In the genomic region with DNA sequence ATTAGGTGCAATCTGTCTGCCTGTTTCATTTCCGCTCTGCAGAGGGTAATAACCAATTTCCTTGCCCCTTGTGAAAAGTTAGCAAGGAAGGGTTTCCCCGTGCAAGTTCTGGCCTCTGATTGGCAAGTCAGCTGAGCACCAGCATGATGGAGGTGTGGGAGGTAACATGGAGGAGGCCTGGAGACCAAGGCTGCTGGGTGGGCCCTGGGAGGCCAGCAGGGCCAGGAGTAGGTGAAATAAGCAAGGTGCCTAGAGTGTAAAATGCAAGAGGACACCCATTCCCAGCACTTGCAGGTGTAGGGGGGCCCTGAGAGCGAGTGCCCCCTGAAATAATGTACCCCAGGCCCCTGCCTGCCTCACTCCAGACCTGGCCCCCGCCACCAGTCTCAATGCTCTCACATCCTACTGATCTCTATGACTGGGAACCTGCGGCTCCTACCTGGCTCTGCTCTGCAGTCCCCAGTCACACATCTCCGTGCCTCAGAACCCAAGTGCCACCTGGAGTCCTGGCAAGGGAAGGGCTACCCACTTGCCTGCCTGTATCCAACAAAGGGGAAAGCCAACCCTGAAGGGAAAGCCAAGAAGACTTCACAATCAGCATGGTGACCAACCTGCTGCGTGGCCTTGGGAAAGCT, we compare ENCODE assay signal across 25 cellular contexts.
DNase-seq lines count a peak whose midpoint lies in the region; TF ChIP-seq lines count a peak whose summit lies in the region.
"Had no signal": no experiment of that assay in that cellular context is flagged by ENCODE, and none has a peak within 500 bp of the region (broad histone marks: within the 10 kb centered on the region; RNA-seq: fewer than 3 reads in every experiment).

No MANE protein-coding gene starts in this region.

- no peak overlapping the region for H3K4me2 ChIP-seq in SU-DHL-6 (ENCODE audit: low read depth, low read length, poor library complexity, severe bottlenecking)

- no peak overlapping the region for H3K4me3 Mint-ChIP-seq in activated naive CD4-positive, alpha-beta T cell treated with anti-CD3 and anti-CD28 coated beads for 36 hours
- no peak overlapping the region for H3K4me3 Mint-ChIP-seq in mesothelial cell of epicardium
- H3K4me3 Mint-ChIP-seq: activated CD4-positive, alpha-beta memory T cell treated with anti-CD3 and anti-CD28 coated beads for 36 hours; activated T-cell treated with anti-CD3 and anti-CD28 coated beads, Interleukin-2, amount 50 U/mL, for 72 hours; CD4-positive, alpha-beta memory T cell had no signal

- H3K36me3 Mint-ChIP-seq in activated naive CD4-positive, alpha-beta T cell treated with anti-CD3 and anti-CD28 coated beads for 36 hours (ENCODE audit: low read depth): no peaks in the 10 kb centered on the region
- no peaks in the 10 kb centered on the region for H3K36me3 Mint-ChIP-seq in mesothelial cell of epicardium
- H3K36me3 Mint-ChIP-seq: activated CD4-positive, alpha-beta memory T cell treated with anti-CD3 and anti-CD28 coated beads for 36 hours; CD4-positive, alpha-beta memory T cell had no signal

- H3K9me3 ChIP-seq in SU-DHL-6 (ENCODE audit: insufficient read depth, low read length): no peaks in the 10 kb centered on the region
- H3K9me3 ChIP-seq in tibial artery: peaks cover 0 to 11% (median 8%) of the 10 kb centered on the region in 3 donors
- H3K9me3 ChIP-seq: gastroesophageal sphincter, MG63, right atrium auricular region had no signal

- peak; percentile 24 for DNase-seq in activated naive CD4-positive, alpha-beta T cell treated with anti-CD3 and anti-CD28 coated beads for 36 hours
- no peak for DNase-seq in activated naive CD4-positive, alpha-beta T cell treated with anti-CD3 and anti-CD28 coated beads, Interleukin-2, amount 50 U/mL, for 16 hours
- DNase-seq in NCI-H1436 treated with DMSO at 0.1 percent for 48 hours (lab: John Stamatoyannopoulos, UW): peak; percentile 33
- peak; percentile 7 to 48 for DNase-seq in tibial artery
- no peak for DNase-seq in activated CD4-positive, alpha-beta T cell treated with anti-CD3 and anti-CD28 coated beads, Interleukin-2, amount 50 U/mL, for 4 hours
- DNase-seq in mesothelial cell of epicardium (ENCODE audit: low spot score in 2 of 2, unreplicated experiment in 2 of 2): no peak
- DNase-seq in AG08395 (ENCODE audit: low spot score): no peak
- DNase-seq: activated CD4-positive, alpha-beta memory T cell treated with anti-CD3 and anti-CD28 coated beads for 36 hours; activated T-cell treated with anti-CD3 and anti-CD28 coated beads, Interleukin-2, amount 50 U/mL, for 72 hours; CD4-positive, alpha-beta memory T cell; DND-41; erythroblast; HCEC 1CT; IMR-90; left colon; MG63; NCI-H226; occipital lobe; SIG-M5; stimulated activated naive CD4-positive, alpha-beta T cell treated with Interleukin-2 at 50 U/mL for 16 hours; trophoblast cell had no signal

- no peaks in the 10 kb centered on the region for H3K4me1 Mint-ChIP-seq in activated naive CD4-positive, alpha-beta T cell treated with anti-CD3 and anti-CD28 coated beads for 36 hours (ENCODE audit: low read depth)
- H3K4me1 Mint-ChIP-seq in mesothelial cell of epicardium: peaks cover 2% of the 10 kb centered on the region

- no peaks in the 10 kb centered on the region for H3F3A ChIP-seq in SU-DHL-6 (ENCODE audit: insufficient read depth)

- no peaks in the 10 kb centered on the region for H3K9me2 ChIP-seq in SU-DHL-6 (replicated peaks; ENCODE audit: insufficient read depth, low read length)

- H3K27ac Mint-ChIP-seq in activated naive CD4-positive, alpha-beta T cell treated with anti-CD3 and anti-CD28 coated beads for 36 hours: no peak overlapping the region
- no peak overlapping the region for H3K27ac Mint-ChIP-seq in mesothelial cell of epicardium
- H3K27ac Mint-ChIP-seq: activated CD4-positive, alpha-beta memory T cell treated with anti-CD3 and anti-CD28 coated beads for 36 hours; activated T-cell treated with anti-CD3 and anti-CD28 coated beads, Interleukin-2, amount 50 U/mL, for 72 hours; CD4-positive, alpha-beta memory T cell had no signal

- TF ChIP-seq CTCF in SU-DHL-6 (IDR thresholded peaks at IDR 0.05; ENCODE audit: insufficient read depth, low read length, poor library complexity, severe bottlenecking): no peak
- no peak for TF ChIP-seq CTCF in tibial artery (IDR thresholded peaks at IDR 0.05)
- TF ChIP-seq CTCF in mesothelial cell of epicardium (IDR thresholded peaks at IDR 0.05; ENCODE audit: unreplicated experiment): no peak

- no peaks in the 10 kb centered on the region for H3K36me3 ChIP-seq in SU-DHL-6 (ENCODE audit: low read length)
- H3K36me3 ChIP-seq in tibial artery: no peaks in the 10 kb centered on the region
- H3K36me3 ChIP-seq: MG63, right atrium auricular region had no signal

- H3K79me2 ChIP-seq in SU-DHL-6 (ENCODE audit: insufficient read depth, low read length): no peaks in the 10 kb centered on the region

- H3K27me3 ChIP-seq in SU-DHL-6 (ENCODE audit: low read length) (no peaks in the 10 kb centered on the region), tibial artery (no peaks in the 10 kb centered on the region)
- H3K27me3 ChIP-seq: gastroesophageal sphincter, MG63, right atrium auricular region had no signal

- peaks cover 0 to 15% (median 8%) of the 10 kb centered on the region in 4 donors for H3K4me1 ChIP-seq in tibial artery

- H3K27me3 Mint-ChIP-seq in activated naive CD4-positive, alpha-beta T cell treated with anti-CD3 and anti-CD28 coated beads for 36 hours (ENCODE audit: low read depth): no peaks in the 10 kb centered on the region
- peaks cover 3% of the 10 kb centered on the region for H3K27me3 Mint-ChIP-seq in mesothelial cell of epicardium (ENCODE audit: low read depth)

- H3K4me3 ChIP-seq in SU-DHL-6 (ENCODE audit: insufficient read depth, low read length, poor library complexity, severe bottlenecking) (no peak overlapping the region), tibial artery (no peak overlapping the region)
- H3K4me3 ChIP-seq: dorsolateral prefrontal cortex, gastroesophageal sphincter, MG63, right atrium auricular region had no signal

- intact Hi-C loops in activated naive CD4-positive, alpha-beta T cell treated with anti-CD3 and anti-CD28 coated beads for 36 hours (cut with micrococcal nuclease): loop anchor here (1.0 to 5.0 kb wide), 3 partner anchors 49 to 103 kb away; no protein-coding TSS in a partner anchor
- intact Hi-C loops in tibial artery (cut with DNase I; ENCODE audit: low total_unique reads): no loop called here

- H3K27ac ChIP-seq in SU-DHL-6 (ENCODE audit: low read depth, low read length) (no peak overlapping the region), tibial artery (no peak overlapping the region)
- H3K27ac ChIP-seq: dorsolateral prefrontal cortex, gastroesophageal sphincter, right atrium auricular region had no signal

- no peaks in the 10 kb centered on the region for H4K20me1 ChIP-seq in SU-DHL-6 (ENCODE audit: low read depth, low read length)

- H3K9me3 Mint-ChIP-seq in activated naive CD4-positive, alpha-beta T cell treated with anti-CD3 and anti-CD28 coated beads for 36 hours: no peaks in the 10 kb centered on the region
- H3K9me3 Mint-ChIP-seq in mesothelial cell of epicardium: no peaks in the 10 kb centered on the region
- H3K9me3 Mint-ChIP-seq: activated CD4-positive, alpha-beta memory T cell treated with anti-CD3 and anti-CD28 coated beads for 36 hours; activated T-cell treated with anti-CD3 and anti-CD28 coated beads, Interleukin-2, amount 50 U/mL, for 72 hours; CD4-positive, alpha-beta memory T cell had no signal

- H2AFZ ChIP-seq in SU-DHL-6 (ENCODE audit: low read depth, low read length, severe bottlenecking): peak overlapping the region; percentile 28

- H3K9ac ChIP-seq in SU-DHL-6 (ENCODE audit: low read length): no peak overlapping the region

- CTCF ChIA-PET in activated naive CD4-positive, alpha-beta T cell treated with anti-CD3 and anti-CD28 coated beads for 36 hours (lab: Charles Lee): no interaction called here

Comparison
In these comparisons a context has a peak if more than half of its experiments do, and no peak if none do; other contexts are left out.
1. DNase-seq: peak in activated naive CD4-positive, alpha-beta T cell treated with anti-CD3 and anti-CD28 coated beads for 36 hours (single experiment), NCI-H1436 treated with DMSO at 0.1 percent for 48 hours (single experiment) and tibial artery (2 of 2); none in activated naive CD4-positive, alpha-beta T cell treated with anti-CD3 and anti-CD28 coated beads, Interleukin-2, amount 50 U/mL, for 16 hours (single experiment), activated CD4-positive, alpha-beta T cell treated with anti-CD3 and anti-CD28 coated beads, Interleukin-2, amount 50 U/mL, for 4 hours (0 of 2), mesothelial cell of epicardium (0 of 2) and AG08395 (single experiment).